18 cellular contexts compared by ENCODE assay signal in the genomic region with DNA sequence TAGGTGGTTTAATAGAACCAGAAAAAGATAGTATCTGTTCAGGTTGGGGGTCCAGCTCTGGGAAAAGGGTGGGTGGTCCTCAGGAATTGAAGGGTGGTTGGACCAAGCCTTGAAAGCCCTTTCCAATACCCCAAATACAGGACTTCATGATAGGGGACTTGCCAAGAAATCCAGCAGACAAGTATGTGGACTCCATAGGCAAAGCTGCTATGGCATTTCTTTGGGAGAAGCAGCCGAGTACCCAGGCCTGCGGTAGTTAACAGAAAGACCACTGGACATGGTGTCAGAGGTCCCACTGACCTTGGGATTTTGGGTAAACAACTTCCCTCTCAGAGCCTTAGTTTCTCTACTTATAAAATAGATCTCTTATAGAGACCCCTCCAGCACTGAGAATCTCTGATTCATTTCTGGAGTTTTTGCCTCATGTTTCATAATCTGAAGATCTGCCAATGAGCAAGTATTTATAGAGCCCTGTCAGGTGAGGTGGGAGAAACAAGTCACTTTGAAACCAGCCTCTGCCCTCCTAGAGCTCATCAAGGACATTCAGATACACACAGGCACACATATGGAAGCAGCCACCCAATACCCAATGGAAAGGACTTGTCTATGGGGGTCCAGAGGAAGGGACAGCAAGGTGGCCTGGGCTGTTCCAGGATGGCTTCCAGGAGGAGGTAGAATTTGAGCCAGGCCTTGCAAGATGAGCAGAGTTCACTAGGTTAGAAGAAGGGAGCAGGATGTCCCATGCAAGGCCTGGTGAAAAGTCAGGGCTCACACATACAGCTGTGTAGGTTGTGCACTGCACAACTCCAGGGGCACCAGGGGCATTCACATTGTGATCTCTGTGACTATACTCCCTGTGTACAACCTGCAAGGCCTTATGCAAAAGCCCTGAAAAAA. TPM values are rescaled to one million over a fixed set of nuclear protein-coding genes. Genes with fewer than 3 reads are reported as not detected.
DNase-seq lines count a peak whose midpoint lies in the region; ATAC-seq, FAIRE-seq and TF ChIP-seq lines count a peak whose summit lies in the region.
"Had no signal": no experiment of that assay in that cellular context is flagged by ENCODE, and none has a peak within 500 bp of the region (broad histone marks: within the 10 kb centered on the region; RNA-seq: fewer than 3 reads in every experiment).

No MANE protein-coding gene starts in this region.

- TF ChIP-seq CTCF in astrocyte (IDR thresholded peaks at IDR 0.05; ENCODE audit: insufficient read depth, low read depth, low read length): no peak
- TF ChIP-seq CTCF in type B pancreatic cell (conservative IDR thresholded peaks at IDR 0.05): no peak

- no peaks in the 10 kb centered on the region for H3K36me3 ChIP-seq in astrocyte (ENCODE audit: insufficient read depth, low read length)
- H3K36me3 ChIP-seq: pancreas had no signal

- H3K36me3 Mint-ChIP-seq in astrocyte (ENCODE audit: low read depth, unreplicated experiment) (peaks cover 3% of the 10 kb centered on the region), type B pancreatic cell (no peaks in the 10 kb centered on the region)
- H3K36me3 Mint-ChIP-seq: CD4-positive, CD25-positive, alpha-beta regulatory T cell had no signal

- H3K4me1 Mint-ChIP-seq in astrocyte (ENCODE audit: low read depth, unreplicated experiment) (peaks cover 25% of the 10 kb centered on the region), type B pancreatic cell (ENCODE audit: unreplicated experiment) (no peaks in the 10 kb centered on the region)
- H3K4me1 Mint-ChIP-seq: CD4-positive, CD25-positive, alpha-beta regulatory T cell had no signal

- peak overlapping the region; percentile 59 for H3K4me2 ChIP-seq in astrocyte (ENCODE audit: low read length)

- peak; percentile 45 for FAIRE-seq in astrocyte (lab: Jason Lieb, UNC)
- FAIRE-seq: colon, pancreas had no signal

- peak; percentile 40 for DNase-seq in activated CD8-positive, alpha-beta memory T cell treated with anti-CD3 and anti-CD28 coated beads, Interleukin-2, amount 50 U/mL, for 48 hours
- no peak for DNase-seq in activated CD8-positive, alpha-beta memory T cell treated with anti-CD3 and anti-CD28 coated beads for 24 hours
- DNase-seq in astrocyte (ENCODE audit: low read depth) (no peak), mesenteric fat pad (ENCODE audit: low spot score) (peak; percentile 22), type B pancreatic cell (ENCODE audit: extremely low spot score, unreplicated experiment) (peak; percentile 25), anterior cingulate cortex (lab: John Stamatoyannopoulos, UW) (no peak), sciatic nerve (ENCODE audit: low spot score) (no peak)
- DNase-seq: activated CD4-positive, alpha-beta T cell treated with anti-CD3 and anti-CD28 coated beads for 4 hours; activated T-cell treated with anti-CD3 and anti-CD28 coated beads, Interleukin-2, amount 50 U/mL, for 1 hour; CD4-positive, CD25-positive, alpha-beta regulatory T cell; kidney glomerular epithelial cell had no signal

- peaks cover 5% of the 10 kb centered on the region for H3K27me3 Mint-ChIP-seq in astrocyte (ENCODE audit: low read depth, unreplicated experiment)
- H3K27me3 Mint-ChIP-seq in type B pancreatic cell: peaks cover 35% of the 10 kb centered on the region

- H3K27me3 ChIP-seq in astrocyte (ENCODE audit: insufficient read depth, low read length): peaks cover 7% of the 10 kb centered on the region
- H3K27me3 ChIP-seq: pancreas had no signal

- H4K20me1 ChIP-seq in astrocyte (ENCODE audit: insufficient read depth, low read length): no peaks in the 10 kb centered on the region

- intact Hi-C loops in sciatic nerve (cut with DNase I): no loop called here

- no peak overlapping the region for H3K4me3 ChIP-seq in astrocyte (ENCODE audit: insufficient read depth, low read depth, low read length)
- H3K4me3 ChIP-seq: pancreas had no signal

- peaks cover 16% of the 10 kb centered on the region for H3K4me1 ChIP-seq in astrocyte (ENCODE audit: insufficient read depth, low read length)

- H3K27ac Mint-ChIP-seq in astrocyte (ENCODE audit: unreplicated experiment) (peak overlapping the region; percentile 14), type B pancreatic cell (no peak overlapping the region)
- H3K27ac Mint-ChIP-seq: CD4-positive, CD25-positive, alpha-beta regulatory T cell had no signal

- H3K27ac ChIP-seq in astrocyte (ENCODE audit: low read depth, low read length): no peak overlapping the region
- H3K27ac ChIP-seq: epithelial cell of prostate had no signal

- H3K9ac ChIP-seq in astrocyte (ENCODE audit: low read length): no peak overlapping the region

- H3K79me2 ChIP-seq in astrocyte (ENCODE audit: insufficient read depth, low read length): no peaks in the 10 kb centered on the region

- ATAC-seq in esophagus mucosa (no peak), sciatic nerve (no peak)

- H3K9me3 ChIP-seq in astrocyte (ENCODE audit: insufficient read depth, low read depth, low read length): no peaks in the 10 kb centered on the region
- H3K9me3 ChIP-seq: pancreas had no signal

- H3K9me3 Mint-ChIP-seq in astrocyte (ENCODE audit: unreplicated experiment): peaks cover 5% of the 10 kb centered on the region
- H3K9me3 Mint-ChIP-seq in type B pancreatic cell: no peaks in the 10 kb centered on the region

- no peak overlapping the region for H3K4me3 Mint-ChIP-seq in astrocyte (ENCODE audit: unreplicated experiment)
- no peak overlapping the region for H3K4me3 Mint-ChIP-seq in type B pancreatic cell
- H3K4me3 Mint-ChIP-seq: CD4-positive, CD25-positive, alpha-beta regulatory T cell had no signal

- no peak overlapping the region for H2AFZ ChIP-seq in astrocyte (ENCODE audit: low read depth, low read length)

RNA-seq across cellular contexts. Expression of a gene that starts 31.0 kb away (rescaled TPM):
- total RNA-seq in astrocyte: not detected in 2 replicates
- total RNA-seq in mesenteric fat pad: not detected
- not detected in 2 replicates for total RNA-seq in type B pancreatic cell (ENCODE audit: low replicate concordance)
- not detected for total RNA-seq in esophagus mucosa
- total RNA-seq in sciatic nerve: not detected
- total RNA-seq: A172; CD4-positive, CD25-positive, alpha-beta regulatory T cell; H4; pancreas; subcutaneous adipose tissue had no signal

RNA-seq across cellular contexts. Expression of a gene that starts 49.3 kb away (rescaled TPM):
- total RNA-seq in astrocyte (20.4 and 21.3 TPM in 2 replicates), mesenteric fat pad (20.4 TPM), type B pancreatic cell (ENCODE audit: low replicate concordance) (14.2 and 17.9 TPM in 2 replicates), esophagus mucosa (5.9 TPM), sciatic nerve (71.6 TPM)

Comparison
In these comparisons a context has a peak if more than half of its experiments do, and no peak if none do; other contexts are left out.
1. DNase-seq: peak in activated CD8-positive, alpha-beta memory T cell treated with anti-CD3 and anti-CD28 coated beads, Interleukin-2, amount 50 U/mL, for 48 hours (single experiment), mesenteric fat pad (single experiment) and type B pancreatic cell (single experiment); none in activated CD8-positive, alpha-beta memory T cell treated with anti-CD3 and anti-CD28 coated beads for 24 hours (single experiment), astrocyte (single experiment), anterior cingulate cortex (0 of 58) and sciatic nerve (single experiment).